35 cellular contexts compared by ENCODE assay signal in genomic region chr1:22404486-22404885, GRCh38.
"Had no signal": no experiment of that assay in that cellular context is flagged by ENCODE, and none has a peak within 500 bp of the region (broad histone marks: within the 10 kb centered on the region; RNA-seq: fewer than 3 reads in every experiment).

No MANE protein-coding gene starts in this region.

- H3K4me3 ChIP-seq: MG63 had no signal

- H3K27ac ChIP-seq: KMS-11 had no signal

- H3K9ac ChIP-seq: KMS-11 had no signal

- H3K36me3 ChIP-seq: MG63 had no signal

- H3K4me2 ChIP-seq: KMS-11 had no signal

- H3K9me3 ChIP-seq: MG63 had no signal

- DNase-seq: Karpas-422, Kasumi-1, KG1, MG63, MM.1S, MV-4-11, NCI-H1048, NCI-H1092, NCI-H1092 treated with DMSO at 0.1 percent for 48 hours, NCI-H1105, NCI-H1105 treated with DMSO at 0.1 percent for 48 hours, NCI-H1417, NCI-H1417 treated with DMSO at 0.1 percent for 48 hours, NCI-H1436, NCI-H1436 treated with DMSO at 0.1 percent for 48 hours, NCI-H146, NCI-H1694, NCI-H1694 treated with DMSO at 0.1 percent for 48 hours, NCI-H187, NCI-H187 treated with DMSO at 0.1 percent for 48 hours, NCI-H1930, NCI-H2029, NCI-H2029 treated with DMSO at 0.1 percent for 48 hours, NCI-H2081, NCI-H2081 treated with DMSO at 0.1 percent for 48 hours, NCI-H2107, NCI-H2171, NCI-H2171 treated with DMSO at 0.1 percent for 48 hours, NCI-H2227 treated with DMSO at 0.1 percent for 48 hours, NCI-H226, NCI-H345, NCI-H446, NCI-H446 treated with DMSO at 0.1 percent for 48 hours, NCI-H510A had no signal
